In the genomic region with DNA sequence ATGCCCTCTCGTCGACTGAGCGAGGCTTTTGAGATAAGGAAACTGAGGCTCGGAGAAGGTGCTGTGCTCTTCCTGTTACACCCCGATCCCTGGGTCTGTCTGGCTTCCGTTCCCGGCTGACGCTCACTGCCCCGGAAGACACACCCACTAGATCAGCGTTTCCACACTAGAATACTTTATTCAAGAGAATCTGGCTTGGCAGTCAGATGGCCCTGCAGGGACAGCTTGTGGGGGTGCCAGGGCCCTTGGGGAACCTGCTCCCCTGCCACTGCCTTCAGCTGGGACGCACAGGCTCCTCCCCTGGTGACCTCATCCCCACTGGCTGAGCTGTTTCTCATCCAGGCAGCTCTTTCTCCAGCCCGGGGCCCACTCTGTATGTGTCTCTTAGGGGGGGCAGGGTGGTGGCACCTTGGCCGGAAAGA, we compare ENCODE assay signal across 8 cellular contexts. TPM values are rescaled to one million over a fixed set of nuclear protein-coding genes. Genes with fewer than 3 reads are reported as not detected.
A peak's percentile ranks its signal among the peaks of the same experiment; 100 is the strongest.
DNase-seq lines count a peak whose midpoint lies in the region; ATAC-seq and TF ChIP-seq lines count a peak whose summit lies in the region.

No MANE protein-coding gene starts in this region.

- intact Hi-C loops in OCI-LY7 (cut with micrococcal nuclease; ENCODE audit: unreplicated experiment): loop anchor here (2.0 kb wide), 1 partner anchor 19 kb away; the partner anchor contains the start of gene RPS6KL1
- intact Hi-C loops in left ventricle myocardium inferior (cut with micrococcal nuclease): loop anchor here (10.0 kb wide), 1 partner anchor 123 kb away; the partner anchor contains the start of genes ACYP1 and ZC2HC1C

- H3K9me2 ChIP-seq in OCI-LY7 (ENCODE audit: insufficient read depth, low read length): no peaks in the 10 kb centered on the region

- CTCF ChIA-PET in OCI-LY7 (lab: Charles Lee; ENCODE audit: unreplicated experiment): interaction anchor here (0.9 to 1.4 kb wide), 5 partner anchors 11 to 146 kb away, joined by 3 to 4 read pairs (median 3); partner anchors contain the start of gene RPS6KL1

- H3K4me1 ChIP-seq in OCI-LY7 (ENCODE audit: insufficient read depth, low read length, poor library complexity, severe bottlenecking) (peaks cover 62% of the 10 kb centered on the region), left ventricle myocardium inferior (peaks cover 61% of the 10 kb centered on the region)

- no peaks in the 10 kb centered on the region for H3K79me2 ChIP-seq in OCI-LY7 (ENCODE audit: insufficient read depth, low read depth, low read length)

- DNase-seq in NOMO-1 treated with DMSO at 0.1 percent for 48 hours (lab: John Stamatoyannopoulos, UW; ENCODE audit: unreplicated experiment) (peak; percentile 29), NOMO-1 treated with dmso at 0.1 percent for 144 hours (lab: John Stamatoyannopoulos, UW; ENCODE audit: unreplicated experiment) (no peak), OCI-LY7 (ENCODE audit: low spot score) (peak; percentile 71), left ventricle myocardium inferior (peak; percentile 58), NCI-H526 (lab: John Stamatoyannopoulos, UW) (no peak)
- DNase-seq in activated effector memory CD4-positive, alpha-beta T cell treated with Interleukin-2 at 50 U/mL for 16 hours: peak; percentile 37
- DNase-seq in stimulated activated CD4-positive, alpha-beta T cell treated with anti-CD3 and anti-CD28 coated beads, Interleukin-12 subunit alpha, Interleukin-12 subunit beta, amount 100 ng/mL, for 4 hours: peak; percentile 63

- no TSS peak for BruUV-seq in OCI-LY7 (replicated peaks; lab: Mats Ljungman, UMichigan)

- no peak for TF ChIP-seq CTCF in OCI-LY7 (conservative IDR thresholded peaks at IDR 0.05; ENCODE audit: low read length)
- no peak for TF ChIP-seq CTCF in left ventricle myocardium inferior (IDR thresholded peaks at IDR 0.05; ENCODE audit: borderline replicate concordance)

- peak overlapping the region; percentile 62 for H3K4me3 ChIP-seq in OCI-LY7 (ENCODE audit: low read depth, low read length, poor library complexity, severe bottlenecking)
- peak overlapping the region; percentile 19 for H3K4me3 ChIP-seq in left ventricle myocardium inferior

- H3K27ac ChIP-seq in OCI-LY7 (ENCODE audit: low read depth, low read length, poor library complexity, severe bottlenecking): peak overlapping the region; percentile 84
- peak overlapping the region; percentile 94 for H3K27ac ChIP-seq in left ventricle myocardium inferior (replicated peaks)

- H3K9me3 ChIP-seq in OCI-LY7 (ENCODE audit: low read length) (no peaks in the 10 kb centered on the region), left ventricle myocardium inferior (replicated peaks) (no peaks in the 10 kb centered on the region)

- peak overlapping the region; percentile 64; the same call in 1 of the 2 replicates for H2AFZ ChIP-seq in OCI-LY7 (ENCODE audit: low read length)

- no peaks in the 10 kb centered on the region for H3K36me3 ChIP-seq in OCI-LY7 (ENCODE audit: insufficient read depth, low read length)
- no peaks in the 10 kb centered on the region for H3K36me3 ChIP-seq in left ventricle myocardium inferior

- peak overlapping the region; percentile 80 for H3K4me2 ChIP-seq in OCI-LY7 (ENCODE audit: low read length)

- H3K27me3 ChIP-seq in left ventricle myocardium inferior (ENCODE audit: low read depth): no peaks in the 10 kb centered on the region

- POLR2A ChIA-PET in OCI-LY7 (lab: Charles Lee): interaction anchor here (0.6 to 2.9 kb wide), 13 partner anchors 10 to 854 kb away, joined by 3 to 18 read pairs (median 4); partner anchors contain the start of genes EIF2B2 and RPS6KL1

- H4K20me1 ChIP-seq in OCI-LY7 (ENCODE audit: insufficient read depth, low read length): no peaks in the 10 kb centered on the region

- ATAC-seq in HG02884 (IDR thresholded peaks at IDR 0.05; ENCODE audit: unreplicated experiment): no peak

RNA-seq across cellular contexts. Expression of gene PGF, which starts 13.7 kb away (rescaled TPM):
- 0.09 and 0.13 TPM in 2 replicates for total RNA-seq in OCI-LY7 (2014; rRNA removed; shearing (Covaris generic))
- total RNA-seq in OCI-LY7 (2022) (0.19 TPM in 1 of 2 replicates, not detected in the other), left ventricle myocardium inferior (4.2 TPM)

RNA-seq across cellular contexts. Expression of gene RPS6KL1, which starts 18.6 kb away (rescaled TPM):
- 6.1 and 11.3 TPM in 2 replicates for total RNA-seq in OCI-LY7 (2014; rRNA removed; shearing (Covaris generic))
- total RNA-seq in OCI-LY7 (2022): 14.0 and 15.3 TPM in 2 replicates
- total RNA-seq in left ventricle myocardium inferior: 20.5 TPM

RNA-seq across cellular contexts. Expression of gene DLST, which starts 60.0 kb away (rescaled TPM):
- 70.2 and 74.4 TPM in 2 replicates for total RNA-seq in OCI-LY7 (2014; rRNA removed; shearing (Covaris generic))
- 95.1 and 95.7 TPM in 2 replicates for total RNA-seq in OCI-LY7 (2022)
- total RNA-seq in left ventricle myocardium inferior: 230 TPM

Comparison
In these comparisons a context has a peak if more than half of its experiments do, and no peak if none do; other contexts are left out.
1. DNase-seq: peak in NOMO-1 treated with DMSO at 0.1 percent for 48 hours (single experiment), OCI-LY7 (single experiment), activated effector memory CD4-positive, alpha-beta T cell treated with Interleukin-2 at 50 U/mL for 16 hours (single experiment), left ventricle myocardium inferior (single experiment) and stimulated activated CD4-positive, alpha-beta T cell treated with anti-CD3 and anti-CD28 coated beads, Interleukin-12 subunit alpha, Interleukin-12 subunit beta, amount 100 ng/mL, for 4 hours (single experiment); none in NOMO-1 treated with dmso at 0.1 percent for 144 hours (single experiment) and NCI-H526 (0 of 2).